10 cellular contexts compared by ENCODE assay signal in the genomic region with DNA sequence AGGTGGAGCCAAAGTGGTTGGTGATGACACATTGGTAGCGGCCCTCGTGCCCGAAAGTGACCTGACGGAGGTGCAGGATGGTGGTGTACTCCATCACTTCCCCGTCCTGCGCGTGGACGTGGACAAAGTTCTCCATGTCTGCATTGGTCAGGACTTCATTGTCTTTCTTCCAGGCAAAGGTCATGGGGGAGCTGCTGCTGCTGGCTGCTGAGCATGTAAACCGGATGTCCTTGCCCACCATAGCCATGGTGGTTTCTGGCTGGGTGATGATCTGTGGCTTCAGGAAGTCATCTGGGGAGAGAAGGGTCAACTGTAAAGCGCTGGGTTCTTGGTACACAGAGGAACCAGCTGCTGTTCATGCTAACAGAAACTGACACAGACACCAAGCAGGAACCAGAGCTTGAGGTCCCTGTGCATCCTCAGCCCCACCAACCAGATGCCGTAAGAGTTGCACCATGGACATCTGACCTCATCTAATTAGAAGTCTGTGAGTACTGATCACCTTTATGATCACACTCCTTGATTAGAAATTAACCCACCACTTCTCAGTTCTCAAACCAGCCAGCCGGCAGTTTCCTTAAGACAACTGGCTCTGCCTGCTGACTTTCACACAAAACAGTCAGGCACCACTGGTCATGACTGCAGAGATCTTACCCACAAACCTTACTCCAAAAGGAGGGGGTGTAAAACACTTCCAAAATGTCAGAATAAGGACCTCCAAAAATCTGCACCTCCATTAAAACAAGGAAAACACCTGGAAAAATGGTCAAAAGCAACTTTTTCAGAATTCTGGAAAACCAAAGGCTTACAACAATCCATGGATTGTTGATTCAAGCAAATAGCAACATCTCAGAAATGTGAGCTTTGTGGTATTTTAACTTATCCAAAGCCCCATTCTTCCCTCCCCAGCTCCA.
DNase-seq lines count a peak whose midpoint lies in the region; ATAC-seq and TF ChIP-seq lines count a peak whose summit lies in the region.
"Had no signal": no experiment of that assay in that cellular context is flagged by ENCODE, and none has a peak within 500 bp of the region (broad histone marks: within the 10 kb centered on the region; RNA-seq: fewer than 3 reads in every experiment).

No MANE protein-coding gene starts in this region.

- peaks cover 58% of the 10 kb centered on the region for H3K36me3 Mint-ChIP-seq in type B pancreatic cell

- H3K4me1 Mint-ChIP-seq in type B pancreatic cell (ENCODE audit: unreplicated experiment) = no peaks in the 10 kb centered on the region

- no peak overlapping the region for H3K27ac Mint-ChIP-seq in type B pancreatic cell

- H2BK120ac ChIP-seq in mesenchymal stem cell (ENCODE audit: low read depth, low read length) = no peak overlapping the region

- H2AFZ ChIP-seq in mesenchymal stem cell (ENCODE audit: low read depth, low read length) = no peak overlapping the region

- H3K9me3 ChIP-seq in mesenchymal stem cell (ENCODE audit: control insufficient read depth, low read length) = peaks cover 13% of the 10 kb centered on the region
- H3K9me3 ChIP-seq in suprapubic skin = no peaks in the 10 kb centered on the region

- H3K79me1 ChIP-seq in mesenchymal stem cell (replicated peaks; ENCODE audit: low read length, poor library complexity, severe bottlenecking) = peaks cover 35% of the 10 kb centered on the region

- no peak overlapping the region for H3K9ac ChIP-seq in mesenchymal stem cell (ENCODE audit: low read length)

- H3K4ac ChIP-seq in mesenchymal stem cell (ENCODE audit: low read depth in 1 of 2, low read length in 2 of 2) = no peak overlapping the region

- H3K18ac ChIP-seq in mesenchymal stem cell (ENCODE audit: low read depth in 1 of 2, low read length in 2 of 2) = no peak overlapping the region

- no peak overlapping the region for H3K23ac ChIP-seq in mesenchymal stem cell (ENCODE audit: low read length in 2 of 2)

- H3K27me3 ChIP-seq in mesenchymal stem cell (ENCODE audit: control insufficient read depth in 1 of 2, insufficient read depth in 1 of 2, low read length in 2 of 2) = no peaks in the 10 kb centered on the region
- H3K27me3 ChIP-seq in suprapubic skin = no peaks in the 10 kb centered on the region

- H2BK15ac ChIP-seq in mesenchymal stem cell (ENCODE audit: low read depth, poor library complexity, severe bottlenecking) = no peak overlapping the region

- 98% methylated on average over 12 of the region's 12 CpGs for WGBS in mesenchymal stem cell
- WGBS in suprapubic skin = 98% methylated on average over 10 of the region's 12 CpGs

- H3K36me3 ChIP-seq in mesenchymal stem cell (ENCODE audit: control insufficient read depth in 1 of 2, insufficient read depth in 2 of 2, low read depth in 1 of 2, low read length in 2 of 2) = peaks cover 54 to 68% of the 10 kb centered on the region in 2 experiments
- peaks cover 59% of the 10 kb centered on the region for H3K36me3 ChIP-seq in suprapubic skin

- H2AK5ac ChIP-seq in mesenchymal stem cell (ENCODE audit: low read length, severe bottlenecking) = peak overlapping the region; percentile 92

- H3K4me3 ChIP-seq in mesenchymal stem cell (ENCODE audit: insufficient read depth in 1 of 2, low read depth in 1 of 2, low read length in 2 of 2) = no peak overlapping the region
- H3K4me3 ChIP-seq in suprapubic skin = no peak overlapping the region

- H3K4me3 Mint-ChIP-seq in type B pancreatic cell = no peak overlapping the region

- peak overlapping the region; percentile 64 for H3K27ac ChIP-seq in mesenchymal stem cell (ENCODE audit: low read length, poor library complexity, severe bottlenecking)
- H3K27ac ChIP-seq in suprapubic skin = no peak overlapping the region

- H3K9me3 Mint-ChIP-seq in type B pancreatic cell = no peaks in the 10 kb centered on the region

- H4K91ac ChIP-seq in mesenchymal stem cell (ENCODE audit: low read length) = no peak overlapping the region

- no peak for TF ChIP-seq POLR2A in erythroblast (IDR thresholded peaks at IDR 0.05; ENCODE audit: low read length)
- TF ChIP-seq POLR2A in suprapubic skin (IDR thresholded peaks at IDR 0.05) = no peak

- TF ChIP-seq CTCF in type B pancreatic cell (conservative IDR thresholded peaks at IDR 0.05) (no peak), suprapubic skin (IDR thresholded peaks at IDR 0.05) (no peak)

- H4K8ac ChIP-seq in mesenchymal stem cell (ENCODE audit: low read length) = no peak overlapping the region

- no peak overlapping the region for H2BK12ac ChIP-seq in mesenchymal stem cell (ENCODE audit: low read length in 2 of 2)

- H3K27me3 Mint-ChIP-seq in type B pancreatic cell = no peaks in the 10 kb centered on the region

- H2BK5ac ChIP-seq in mesenchymal stem cell (ENCODE audit: low read depth, low read length, poor library complexity, severe bottlenecking) = no peak overlapping the region

- peak; percentile 73 for ATAC-seq in GM18868 (IDR thresholded peaks at IDR 0.05; ENCODE audit: unreplicated experiment)
- ATAC-seq in GM21737 (IDR thresholded peaks at IDR 0.05; ENCODE audit: unreplicated experiment) = peak; percentile 91
- peak; percentile 83 for ATAC-seq in HG03460 (IDR thresholded peaks at IDR 0.05; ENCODE audit: unreplicated experiment)
- ATAC-seq: activated CD4-positive, CD25-positive, alpha-beta regulatory T cell treated with anti-CD3 and anti-CD28 coated beads, Interleukin-2, amount 50 U/mL, for 24 hours had no signal

- no peak for TF ChIP-seq EP300 in suprapubic skin (IDR thresholded peaks at IDR 0.05)

- no peak overlapping the region for H3K4me2 ChIP-seq in mesenchymal stem cell (ENCODE audit: low read length, poor library complexity, severe bottlenecking)

- H3K4me1 ChIP-seq in mesenchymal stem cell (ENCODE audit: control insufficient read depth, insufficient read depth, low read depth, low read length) = peaks cover 12% of the 10 kb centered on the region
- no peaks in the 10 kb centered on the region for H3K4me1 ChIP-seq in suprapubic skin

- DNase-seq in mesenchymal stem cell (no peak), erythroblast (lab: John Stamatoyannopoulos, UW) (no peak), type B pancreatic cell (ENCODE audit: extremely low spot score, unreplicated experiment) (no peak), suprapubic skin (ENCODE audit: low spot score in 2 of 2) (no peak)
- no peak for DNase-seq in effector CD8-positive, alpha-beta T cell (lab: John Stamatoyannopoulos, UW)
- DNase-seq: NCI-H510A had no signal

- H3K14ac ChIP-seq in mesenchymal stem cell (ENCODE audit: low read length in 2 of 2) = no peak overlapping the region
